ENCODE assay signal across 8 cellular contexts in genomic region chr19:12695997-12696365, GRCh38. TPM values are rescaled to one million over a fixed set of nuclear protein-coding genes. Genes with fewer than 3 reads are reported as not detected.
DNase-seq lines count a peak whose midpoint lies in the region; ATAC-seq and TF ChIP-seq lines count a peak whose summit lies in the region.

No MANE protein-coding gene starts in this region.

- peak overlapping the region; percentile 95 for H2AFZ ChIP-seq in MM.1S (ENCODE audit: low read length)

- intact Hi-C loops in dorsolateral prefrontal cortex (cut with DNase I): loop anchor here in 1 of 2 donors (2.0 kb wide), 1 partner anchor 15 kb away; the partner anchor contains the start of gene DHPS
- intact Hi-C loops in naive thymus-derived CD4-positive, alpha-beta T cell (cut with micrococcal nuclease): loop anchor here (1.0 to 2.0 kb wide), 4 partner anchors 15 to 41 kb away; partner anchors contain the start of genes DHPS (in 2 of the 2) and GET3 (in 2 of the 2)

- peaks cover 0 to 4% (median 0%) of the 10 kb centered on the region in 11 donors for H3K9me3 Mint-ChIP-seq in naive thymus-derived CD4-positive, alpha-beta T cell

- CTCF ChIA-PET in AG04449 (lab: Yijun Ruan, JAX): interaction anchor here (1.0 to 2.8 kb wide), 7 partner anchors 8 to 152 kb away, joined by 3 to 17 read pairs (median 6); no protein-coding TSS in a partner anchor
- CTCF ChIA-PET in naive thymus-derived CD4-positive, alpha-beta T cell (lab: Charles Lee): interaction anchor here (1.2 kb wide), 1 partner anchor 25 kb away, joined by 3 read pairs; no protein-coding TSS in a partner anchor

- peaks cover 0 to 15% (median 12%) of the 10 kb centered on the region in 7 donors for H3K4me1 Mint-ChIP-seq in naive thymus-derived CD4-positive, alpha-beta T cell

- TF ChIP-seq CTCF in AG04449 (IDR thresholded peaks at IDR 0.05; ENCODE audit: insufficient read depth, low read length, missing control alignments): no peak
- TF ChIP-seq CTCF in MM.1S (IDR thresholded peaks at IDR 0.05; ENCODE audit: low read length): no peak
- no peak for TF ChIP-seq CTCF in dorsolateral prefrontal cortex (IDR thresholded peaks at IDR 0.05 in 54 of 56, conservative IDR thresholded peaks at IDR 0.05 in 2 of 56; ENCODE audit: low read depth in 1 of 56, partially characterized antibody in 56 of 56)

- H3K27me3 ChIP-seq in MM.1S (replicated peaks; ENCODE audit: insufficient read depth, low read length): no peaks in the 10 kb centered on the region
- H3K27me3 ChIP-seq in dorsolateral prefrontal cortex: no peaks in the 10 kb centered on the region
- H3K27me3 ChIP-seq in naive thymus-derived CD4-positive, alpha-beta T cell (ENCODE audit: control insufficient read depth in 2 of 2, insufficient read depth in 2 of 2, low read length in 2 of 2): no peaks in the 10 kb centered on the region

- peaks cover 17% of the 10 kb centered on the region for H3F3A ChIP-seq in MM.1S (ENCODE audit: insufficient read depth, low read length)

- H3K9me3 ChIP-seq in MM.1S (replicated peaks; ENCODE audit: insufficient read depth, low read length): no peaks in the 10 kb centered on the region
- H3K9me3 ChIP-seq in naive thymus-derived CD4-positive, alpha-beta T cell (ENCODE audit: control insufficient read depth in 2 of 3, low read length in 3 of 3): no peaks in the 10 kb centered on the region

- H3K4me3 ChIP-seq in AG04449 (ENCODE audit: low read depth, low read length): peak overlapping the region; percentile 97
- peak overlapping the region; percentile 95 for H3K4me3 ChIP-seq in MM.1S (ENCODE audit: low read length)
- peak overlapping the region; percentile 69 to 99 (median 87) for H3K4me3 ChIP-seq in dorsolateral prefrontal cortex
- H3K4me3 ChIP-seq in naive thymus-derived CD4-positive, alpha-beta T cell (ENCODE audit: low read length): peak overlapping the region; percentile 98

- DNase-seq in AG04449 (ENCODE audit: low read depth, low spot score) (no peak), MM.1S (peak; percentile 25), dorsolateral prefrontal cortex (peak in 1 of 10 donors; percentile 43), epidermal melanocyte (ENCODE audit: insufficient read length, low spot score) (no peak), germinal center (ENCODE audit: low spot score) (no peak)
- DNase-seq in naive thymus-derived CD4-positive, alpha-beta T cell: no peak

- peaks cover 0 to 4% (median 0%) of the 10 kb centered on the region in 5 donors for H3K36me3 Mint-ChIP-seq in naive thymus-derived CD4-positive, alpha-beta T cell

- H3K4me2 ChIP-seq in MM.1S (ENCODE audit: low read depth, low read length): peak overlapping the region; percentile 91

- no peaks in the 10 kb centered on the region for H3K27me3 Mint-ChIP-seq in naive thymus-derived CD4-positive, alpha-beta T cell

- peaks cover 8% of the 10 kb centered on the region; the same call in 1 of the 2 replicates for H3K4me1 ChIP-seq in MM.1S (ENCODE audit: low read length)
- H3K4me1 ChIP-seq in naive thymus-derived CD4-positive, alpha-beta T cell (ENCODE audit: control insufficient read depth in 2 of 2, insufficient read depth in 2 of 2, low read length in 2 of 2): peaks cover 9 to 11% of the 10 kb centered on the region in 2 donors

- no peaks in the 10 kb centered on the region for H3K36me3 ChIP-seq in MM.1S (replicated peaks; ENCODE audit: insufficient read depth, low read length)
- peaks cover 0 to 13% (median 0%) of the 10 kb centered on the region in 3 experiments for H3K36me3 ChIP-seq in naive thymus-derived CD4-positive, alpha-beta T cell (ENCODE audit: control insufficient read depth in 2 of 3, insufficient read depth in 3 of 3, low read length in 3 of 3)

- H3K27ac ChIP-seq in MM.1S (ENCODE audit: low read length) (peak overlapping the region; percentile 79; the same call in 1 of the 2 replicates), dorsolateral prefrontal cortex (peak overlapping the region in 13 of 59 donors; percentile 82 to 95 (median 89))
- peak overlapping the region; percentile 82 for H3K27ac ChIP-seq in naive thymus-derived CD4-positive, alpha-beta T cell (ENCODE audit: low read depth, low read length)

- ATAC-seq in GM19452 (IDR thresholded peaks at IDR 0.05; ENCODE audit: unreplicated experiment): peak; percentile 9
- ATAC-seq in naive thymus-derived CD4-positive, alpha-beta T cell: peak; percentile 16
- ATAC-seq in HG03025 (IDR thresholded peaks at IDR 0.05; ENCODE audit: low FRiP score, unreplicated experiment): no peak

- no peaks in the 10 kb centered on the region for H3K9me2 ChIP-seq in MM.1S (replicated peaks; ENCODE audit: insufficient read depth, low read length)

- POLR2A ChIA-PET in AG04449 (lab: Yijun Ruan, JAX): interaction anchor here (0.6 to 2.2 kb wide), 8 partner anchors 9 to 96 kb away, joined by 3 to 12 read pairs (median 4); partner anchors contain the start of genes DHPS, JUNB and TRIR
- POLR2A ChIA-PET in naive thymus-derived CD4-positive, alpha-beta T cell (lab: Charles Lee): interaction anchor here (0.8 to 3.7 kb wide), 13 partner anchors 9 to 128 kb away, joined by 3 to 21 read pairs (median 6); partner anchors contain the start of genes DHPS, JUNB, TNPO2 and TRIR

- peak overlapping the region; percentile 86 to 95 (median 91) for H3K4me3 Mint-ChIP-seq in naive thymus-derived CD4-positive, alpha-beta T cell

- peaks cover 7% of the 10 kb centered on the region; the same call in 1 of the 2 replicates for H3K79me2 ChIP-seq in MM.1S (ENCODE audit: low read length)

- H3K27ac Mint-ChIP-seq in naive thymus-derived CD4-positive, alpha-beta T cell: peak overlapping the region in 7 of 9 donors; percentile 52 to 97 (median 97)

- peak overlapping the region; percentile 76 for H3K9ac ChIP-seq in MM.1S (ENCODE audit: low read length)

- no peaks in the 10 kb centered on the region for H4K20me1 ChIP-seq in MM.1S (ENCODE audit: insufficient read depth, low read length)

RNA-seq across cellular contexts. Expression of gene FBXW9, which starts 0.5 kb away (rescaled TPM):
- 10 to 100 TPM in 16 of 120 experiments, 1 to 10 TPM in 104; 4.4 to 13.3 (median 8.2) TPM for total RNA-seq in dorsolateral prefrontal cortex
- 1 to 10 TPM; 2.5 to 8.6 (median 4.3) TPM for total RNA-seq in naive thymus-derived CD4-positive, alpha-beta T cell
- polyA plus RNA-seq in naive thymus-derived CD4-positive, alpha-beta T cell: 1 to 10 TPM; 4.9 to 8.5 TPM

RNA-seq across cellular contexts. Expression of gene GNG14, which starts 8.2 kb away (rescaled TPM):
- not detected for total RNA-seq in dorsolateral prefrontal cortex
- total RNA-seq in naive thymus-derived CD4-positive, alpha-beta T cell: not detected
- polyA plus RNA-seq in naive thymus-derived CD4-positive, alpha-beta T cell: not detected

RNA-seq across cellular contexts. Expression of gene DHPS, which starts 14.3 kb away (rescaled TPM):
- 100 to 1,000 TPM in 78 of 120 experiments, 10 to 100 TPM in 42; 79.8 to 142 (median 103) TPM for total RNA-seq in dorsolateral prefrontal cortex
- total RNA-seq in naive thymus-derived CD4-positive, alpha-beta T cell: 100 to 1,000 TPM; 125 to 223 (median 174) TPM
- 100 to 1,000 TPM; 113 to 124 TPM for polyA plus RNA-seq in naive thymus-derived CD4-positive, alpha-beta T cell

RNA-seq across cellular contexts. Expression of gene TNPO2, which starts 27.8 kb away (rescaled TPM):
- 100 to 1,000 TPM; 125 to 233 (median 181) TPM for total RNA-seq in dorsolateral prefrontal cortex
- 10 to 100 TPM; 53.5 to 78.7 (median 62.5) TPM for total RNA-seq in naive thymus-derived CD4-positive, alpha-beta T cell
- polyA plus RNA-seq in naive thymus-derived CD4-positive, alpha-beta T cell: 1 to 10 TPM; 2.0 to 3.8 TPM

RNA-seq across cellular contexts. Expression of gene WDR83, which starts 29.4 kb away (rescaled TPM):
- total RNA-seq in dorsolateral prefrontal cortex: 10 to 100 TPM; 11.8 to 30.1 (median 19.5) TPM
- 10 to 100 TPM in 3 of 5 experiments, 1 to 10 TPM in 2; 7.8 to 18.6 (median 14.7) TPM for total RNA-seq in naive thymus-derived CD4-positive, alpha-beta T cell
- polyA plus RNA-seq in naive thymus-derived CD4-positive, alpha-beta T cell: 10 to 100 TPM; 13.9 to 20.6 TPM
